ENCODE assay signal across 1 cellular context in the genomic region with DNA sequence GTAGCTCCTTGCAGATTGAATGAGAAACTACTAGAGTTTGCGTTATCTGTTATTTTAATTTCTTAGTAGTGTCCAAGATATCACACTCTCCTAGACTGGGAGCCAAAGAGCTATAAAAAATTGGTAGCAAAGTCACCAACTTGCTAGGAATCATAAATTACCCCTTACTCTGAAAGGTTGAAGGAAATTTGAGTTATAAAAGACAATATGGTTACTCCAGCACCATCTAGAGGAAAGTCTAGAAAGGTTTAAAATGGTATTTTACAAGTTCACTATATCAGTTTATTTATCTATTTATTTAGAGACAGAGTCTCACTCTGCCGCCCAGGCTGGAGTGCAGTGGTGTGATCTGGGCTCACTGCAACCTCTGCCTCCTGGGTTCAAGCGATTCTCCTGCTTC.
TF ChIP-seq lines count a peak whose summit lies in the region.

No MANE protein-coding gene starts in this region.

TF ChIP-seq in HCT116, 20 proteins besides CTCF, POLR2A, EP300 and RAD21 (continued from another document):
- TF ChIP-seq, protein P1, sequence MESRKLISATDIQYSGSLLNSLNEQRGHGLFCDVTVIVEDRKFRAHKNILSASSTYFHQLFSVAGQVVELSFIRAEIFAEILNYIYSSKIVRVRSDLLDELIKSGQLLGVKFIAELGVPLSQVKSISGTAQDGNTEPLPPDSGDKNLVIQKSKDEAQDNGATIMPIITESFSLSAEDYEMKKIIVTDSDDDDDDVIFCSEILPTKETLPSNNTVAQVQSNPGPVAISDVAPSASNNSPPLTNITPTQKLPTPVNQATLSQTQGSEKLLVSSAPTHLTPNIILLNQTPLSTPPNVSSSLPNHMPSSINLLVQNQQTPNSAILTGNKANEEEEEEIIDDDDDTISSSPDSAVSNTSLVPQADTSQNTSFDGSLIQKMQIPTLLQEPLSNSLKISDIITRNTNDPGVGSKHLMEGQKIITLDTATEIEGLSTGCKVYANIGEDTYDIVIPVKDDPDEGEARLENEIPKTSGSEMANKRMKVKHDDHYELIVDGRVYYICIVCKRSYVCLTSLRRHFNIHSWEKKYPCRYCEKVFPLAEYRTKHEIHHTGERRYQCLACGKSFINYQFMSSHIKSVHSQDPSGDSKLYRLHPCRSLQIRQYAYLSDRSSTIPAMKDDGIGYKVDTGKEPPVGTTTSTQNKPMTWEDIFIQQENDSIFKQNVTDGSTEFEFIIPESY (IDR thresholded peaks at IDR 0.05; ENCODE audit: extremely low read depth, insufficient replicate concordance, low read length): no peak
- no peak for TF ChIP-seq ZFX (IDR thresholded peaks at IDR 0.05)
- TF ChIP-seq, protein P2, sequence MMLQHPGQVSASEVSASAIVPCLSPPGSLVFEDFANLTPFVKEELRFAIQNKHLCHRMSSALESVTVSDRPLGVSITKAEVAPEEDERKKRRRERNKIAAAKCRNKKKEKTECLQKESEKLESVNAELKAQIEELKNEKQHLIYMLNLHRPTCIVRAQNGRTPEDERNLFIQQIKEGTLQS (IDR thresholded peaks at IDR 0.05): no peak
